In the genomic region with DNA sequence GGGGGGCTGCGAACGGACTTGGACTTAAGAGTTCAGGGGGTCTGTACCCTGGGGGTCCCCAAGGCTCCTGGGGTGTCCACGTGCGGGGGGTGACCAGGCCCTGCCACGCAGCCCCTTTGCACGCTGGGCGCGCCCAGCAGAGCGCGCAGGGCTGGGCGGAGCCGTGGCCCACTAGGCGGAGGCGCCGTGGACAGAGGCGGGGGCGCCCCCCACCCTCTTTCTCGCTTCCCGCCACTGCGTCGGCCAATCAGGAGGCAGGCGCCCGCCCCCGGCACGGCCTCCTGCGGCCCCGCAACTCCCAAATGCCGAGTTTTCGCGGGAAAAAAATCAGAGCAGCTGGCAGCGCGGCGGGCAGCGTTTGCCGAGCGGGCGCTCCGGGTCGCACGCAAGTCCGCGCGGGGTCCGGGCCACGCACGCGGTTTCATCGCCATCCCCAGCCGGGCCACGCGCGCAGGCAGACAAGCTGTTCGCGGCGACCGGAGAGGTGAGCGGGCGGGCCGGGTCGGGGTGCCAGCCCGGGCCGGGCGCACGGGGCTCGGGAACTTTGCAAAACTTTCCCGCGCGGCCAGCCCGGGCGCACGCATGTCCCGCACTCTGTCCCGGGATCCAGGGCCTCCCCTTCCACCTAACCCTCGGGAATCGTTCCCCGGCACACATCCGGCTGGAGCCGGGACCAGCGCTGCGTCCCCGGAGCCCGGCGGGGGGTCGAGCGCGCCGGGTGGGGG, we compare ENCODE assay signal across 8 cellular contexts. TPM values are rescaled to one million over a fixed set of nuclear protein-coding genes. Genes with fewer than 3 reads are reported as not detected.
DNase-seq lines count a peak whose midpoint lies in the region; ATAC-seq, FAIRE-seq and TF ChIP-seq lines count a peak whose summit lies in the region.

A gene (plus strand): TSS at position 330 of the 725 bp plus-strand sequence. CDS start 1,385 bp downstream, outside the sequence.

- H3K4me1 ChIP-seq in CD8-positive, alpha-beta T cell (ENCODE audit: insufficient read depth, low read length), result peaks cover 56% of the 10 kb centered on the region
- H3K4me1 ChIP-seq in Loucy (ENCODE audit: insufficient read depth, low read length, poor library complexity, severe bottlenecking), result peaks cover 32% of the 10 kb centered on the region

- CTCF ChIA-PET in CD8-positive, alpha-beta T cell (lab: Charles Lee), result interaction anchor here (0.8 to 10.6 kb wide), 3 partner anchors 38 to 118 kb away, joined by 3 to 162 read pairs (median 5); a partner anchor contains a TSS

- no peaks in the 10 kb centered on the region for H3K27me3 ChIP-seq in CD8-positive, alpha-beta T cell (ENCODE audit: insufficient read depth, low read length)
- no peaks in the 10 kb centered on the region for H3K27me3 ChIP-seq in Loucy (ENCODE audit: insufficient read depth, low read length, poor library complexity, severe bottlenecking)

- peaks cover 32% of the 10 kb centered on the region for H3K36me3 Mint-ChIP-seq in CD8-positive, alpha-beta T cell
- H3K36me3 Mint-ChIP-seq in nephron progenitor cell (ENCODE audit: low read depth), result peaks cover 22% of the 10 kb centered on the region

- no peak within 1 kb of the TSS for H3K27ac ChIP-seq in CD8-positive, alpha-beta T cell (ENCODE audit: low read depth, low read length)

- peak within 1 kb of the TSS; percentile 99 for H3K4me3 Mint-ChIP-seq in CD8-positive, alpha-beta T cell
- peak within 1 kb of the TSS; percentile 87 for H3K4me3 Mint-ChIP-seq in nephron progenitor cell

- POLR2A ChIA-PET in CD8-positive, alpha-beta T cell (lab: Charles Lee), result no interaction called here

- no peak for TF ChIP-seq CTCF in CD8-positive, alpha-beta T cell (IDR thresholded peaks at IDR 0.05)
- TF ChIP-seq CTCF in Loucy (conservative IDR thresholded peaks at IDR 0.05; ENCODE audit: low read length) (no peak), nephron progenitor cell (IDR thresholded peaks at IDR 0.05) (no peak)

- ATAC-seq in CD8-positive, alpha-beta T cell, result no peak
- no peak for ATAC-seq in sciatic nerve

- peaks cover 20% of the 10 kb centered on the region for H4K20me1 ChIP-seq in Loucy (ENCODE audit: insufficient read depth, low read length, poor library complexity, severe bottlenecking)

- H3K9me3 ChIP-seq in CD8-positive, alpha-beta T cell (ENCODE audit: low read length), result no peaks in the 10 kb centered on the region
- no peaks in the 10 kb centered on the region for H3K9me3 ChIP-seq in Loucy (ENCODE audit: insufficient read depth, low read depth, low read length)

- peaks cover 5% of the 10 kb centered on the region for H3F3A ChIP-seq in Loucy (ENCODE audit: low read depth)

- H2AFZ ChIP-seq in Loucy (ENCODE audit: low read length), result peak within 1 kb of the TSS; percentile 84

- H3K4me1 Mint-ChIP-seq in CD8-positive, alpha-beta T cell (ENCODE audit: low read depth), result peaks cover 67% of the 10 kb centered on the region
- H3K4me1 Mint-ChIP-seq in nephron progenitor cell, result peaks cover 47% of the 10 kb centered on the region

- no peaks in the 10 kb centered on the region for H3K27me3 Mint-ChIP-seq in CD8-positive, alpha-beta T cell (ENCODE audit: low read depth)
- peaks cover 19% of the 10 kb centered on the region for H3K27me3 Mint-ChIP-seq in nephron progenitor cell (ENCODE audit: low read depth, poor library complexity)

- no peak for DNase-seq in CD8-positive, alpha-beta T cell
- DNase-seq in ecto neural progenitor cell (ENCODE audit: low spot score) (peak; percentile 80), nephron progenitor cell (peak; percentile 58), urothelium cell line (ENCODE audit: low spot score) (peak; percentile 74), sciatic nerve (ENCODE audit: low spot score) (no peak)

- no peaks in the 10 kb centered on the region for H3K9me2 ChIP-seq in Loucy (replicated peaks; ENCODE audit: low read depth, low read length)

- peaks cover 56% of the 10 kb centered on the region for H3K79me2 ChIP-seq in Loucy (ENCODE audit: insufficient read depth, low read length)

- H3K36me3 ChIP-seq in CD8-positive, alpha-beta T cell (ENCODE audit: insufficient read depth, low read length), result peaks cover 3% of the 10 kb centered on the region
- H3K36me3 ChIP-seq in Loucy (ENCODE audit: insufficient read depth, low read length), result peaks cover 14% of the 10 kb centered on the region; the same call in 1 of the 2 replicates

- H3K9me3 Mint-ChIP-seq in CD8-positive, alpha-beta T cell, result no peaks in the 10 kb centered on the region
- H3K9me3 Mint-ChIP-seq in nephron progenitor cell, result no peaks in the 10 kb centered on the region

- peak within 1 kb of the TSS; percentile 62 for H3K4me3 ChIP-seq in CD8-positive, alpha-beta T cell (ENCODE audit: low read depth, low read length)
- peak within 1 kb of the TSS; percentile 97 for H3K4me3 ChIP-seq in Loucy (ENCODE audit: low read length, poor library complexity, severe bottlenecking)

- H3K4me2 ChIP-seq in Loucy (ENCODE audit: low read depth, low read length, poor library complexity, severe bottlenecking), result peak within 1 kb of the TSS; percentile 99

- TF ChIP-seq POLR2A in GM19099 (IDR thresholded peaks at IDR 0.05; ENCODE audit: extremely low read depth, insufficient read length, low read depth), result peak; percentile 77

- FAIRE-seq in urothelium cell line (lab: Jason Lieb, UNC), result no peak

- intact Hi-C loops in CD8-positive, alpha-beta T cell (cut with DNase I, micrococcal nuclease), result no loop called here
- intact Hi-C loops in T-helper 2 cell treated with Interferon-gamma antibody and Interleukin-4, amounts not matched to agents 100 ng/mL and 5 ng/mL, for 36 hours (cut with micrococcal nuclease), result no loop called here
- intact Hi-C loops in sciatic nerve (cut with DNase I), result no loop called here

- H3K27ac Mint-ChIP-seq in CD8-positive, alpha-beta T cell, result peak within 1 kb of the TSS; percentile 64
- H3K27ac Mint-ChIP-seq in nephron progenitor cell, result peak within 1 kb of the TSS; percentile 90

- H3K9ac ChIP-seq in Loucy (ENCODE audit: low read depth, low read length, poor library complexity, severe bottlenecking), result peak within 1 kb of the TSS; percentile 98

RNA-seq across cellular contexts. Expression of the gene that starts here (rescaled TPM):
- under 1 TPM; 0.33 to 0.56 TPM for total RNA-seq in CD8-positive, alpha-beta T cell
- 139 and 141 TPM in 2 replicates for total RNA-seq in T-helper 2 cell treated with Interferon-gamma antibody and Interleukin-4, amounts not matched to agents 100 ng/mL and 5 ng/mL, for 36 hours
- 1.2 TPM for total RNA-seq in sciatic nerve

Comparison
In these comparisons a context has a peak if more than half of its experiments do, and no peak if none do; other contexts are left out.
1. RNA of the gene that starts here (total RNA-seq): 139 to 141 TPM in T-helper 2 cell treated with Interferon-gamma antibody and Interleukin-4, amounts not matched to agents 100 ng/mL and 5 ng/mL, for 36 hours; 1.2 TPM in sciatic nerve (single experiment) and 0.33 to 0.56 TPM in CD8-positive, alpha-beta T cell; every median in the first group is over 10 times any median in the second.
2. DNase-seq: peak in ecto neural progenitor cell (single experiment), nephron progenitor cell (single experiment) and urothelium cell line (single experiment); none in CD8-positive, alpha-beta T cell (0 of 7) and sciatic nerve (single experiment).